1 cellular context compared by ENCODE assay signal in genomic region chr11:9574806-9575530, GRCh38.
TF ChIP-seq lines count a peak whose summit lies in the region.

No MANE protein-coding gene starts in this region.

TF ChIP-seq in HepG2, 621 proteins besides CTCF, POLR2A, EP300 and RAD21 (continued from another document and continues in another):
- TF ChIP-seq FOXP4 (CRISPR knock-in tag; IDR thresholded peaks at IDR 0.05) (peak; percentile 59), ZNF317 (CRISPR knock-in tag; IDR thresholded peaks at IDR 0.05) (0 out of 2 replicates have a peak, but pooled peaks have one; percentile 35), ZBTB20 (CRISPR knock-in tag; IDR thresholded peaks at IDR 0.05; ENCODE audit: borderline replicate concordance, low read depth) (0 out of 2 replicates have a peak, but pooled peaks have one; percentile 9), KDM1A (CRISPR knock-in tag; IDR thresholded peaks at IDR 0.05) (no peak), ZFYVE20 (CRISPR knock-in tag; IDR thresholded peaks at IDR 0.05; ENCODE audit: borderline replicate concordance, low read depth) (no peak), HBP1 (CRISPR knock-in tag; IDR thresholded peaks at IDR 0.05; ENCODE audit: low read depth) (peak; percentile 52; the same call in 1 of the 2 replicates), ZNF337 (CRISPR knock-in tag; IDR thresholded peaks at IDR 0.05; ENCODE audit: borderline replicate concordance, low read depth) (no peak), ZNF431 (CRISPR knock-in tag; IDR thresholded peaks at IDR 0.05; ENCODE audit: borderline replicate concordance, low read depth) (0 out of 2 replicates have a peak, but pooled peaks have one; percentile 46), BORCS8-MEF2B (CRISPR knock-in tag; IDR thresholded peaks at IDR 0.05) (peak; percentile 34; the same call in 1 of the 2 replicates), DR1 (CRISPR knock-in tag; IDR thresholded peaks at IDR 0.05) (peak; percentile 47; the same call in 1 of the 2 replicates), SETDB1 (CRISPR knock-in tag; IDR thresholded peaks at IDR 0.05; ENCODE audit: borderline replicate concordance) (no peak), RCOR2 (CRISPR knock-in tag; IDR thresholded peaks at IDR 0.05) (no peak), ZNF367 (CRISPR knock-in tag; IDR thresholded peaks at IDR 0.05; ENCODE audit: borderline replicate concordance) (0 out of 2 replicates have a peak, but pooled peaks have one; percentile 25), ZBTB2 (CRISPR knock-in tag; IDR thresholded peaks at IDR 0.05; ENCODE audit: low read depth) (no peak), MAF1 (CRISPR knock-in tag; IDR thresholded peaks at IDR 0.05; ENCODE audit: borderline replicate concordance) (no peak), ZNF263 (CRISPR knock-in tag; IDR thresholded peaks at IDR 0.05) (peak; percentile 44; the same call in 1 of the 2 replicates), ETV5 (CRISPR knock-in tag; IDR thresholded peaks at IDR 0.05; ENCODE audit: borderline replicate concordance) (0 out of 2 replicates have a peak, but pooled peaks have one; percentile 13), THAP11 (CRISPR knock-in tag; IDR thresholded peaks at IDR 0.05) (0 out of 2 replicates have a peak, but pooled peaks have one; percentile 25), SP5 (CRISPR knock-in tag; IDR thresholded peaks at IDR 0.05; ENCODE audit: borderline replicate concordance, low read depth) (peak; percentile 64; the same call in 1 of the 2 replicates), ZNF703 (CRISPR knock-in tag; IDR thresholded peaks at IDR 0.05; ENCODE audit: borderline replicate concordance) (0 out of 2 replicates have a peak, but pooled peaks have one; percentile 38), SMARCC2 (IDR thresholded peaks at IDR 0.05) (no peak), REPIN1 (CRISPR knock-in tag; IDR thresholded peaks at IDR 0.05; ENCODE audit: borderline replicate concordance, low read depth) (0 out of 2 replicates have a peak, but pooled peaks have one; percentile 18), XRCC5 (optimal IDR thresholded peaks at IDR 0.05; ENCODE audit: low read length) (peak; percentile 33), ZNF281 (CRISPR knock-in tag; IDR thresholded peaks at IDR 0.05; ENCODE audit: borderline replicate concordance) (peak; percentile 90), HMG20B (CRISPR knock-in tag; conservative IDR thresholded peaks at IDR 0.05) (no peak), MIXL1 (CRISPR knock-in tag; IDR thresholded peaks at IDR 0.05) (0 out of 2 replicates have a peak, but pooled peaks have one; percentile 9), FOXP1 (IDR thresholded peaks at IDR 0.05) (no peak), FOXP1 (CRISPR knock-in tag; IDR thresholded peaks at IDR 0.05) (0 out of 2 replicates have a peak, but pooled peaks have one; percentile 22), ZNF598 (CRISPR knock-in tag; IDR thresholded peaks at IDR 0.05; ENCODE audit: borderline replicate concordance) (peak; percentile 28; the same call in 1 of the 2 replicates), NAIF1 (CRISPR knock-in tag; IDR thresholded peaks at IDR 0.05; ENCODE audit: borderline replicate concordance) (peak; percentile 64; the same call in 1 of the 2 replicates), ZSCAN30 (CRISPR knock-in tag; IDR thresholded peaks at IDR 0.05) (peak; percentile 86; the same call in 1 of the 2 replicates), FOXA3 (CRISPR knock-in tag; IDR thresholded peaks at IDR 0.05) (peak; percentile 45; the same call in 1 of the 2 replicates), AGO1 (IDR thresholded peaks at IDR 0.05; ENCODE audit: low read depth, low read length, poor library complexity, severe bottlenecking) (peak; percentile 89)
- TF ChIP-seq, protein P1, sequence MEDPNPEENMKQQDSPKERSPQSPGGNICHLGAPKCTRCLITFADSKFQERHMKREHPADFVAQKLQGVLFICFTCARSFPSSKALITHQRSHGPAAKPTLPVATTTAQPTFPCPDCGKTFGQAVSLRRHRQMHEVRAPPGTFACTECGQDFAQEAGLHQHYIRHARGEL (CRISPR knock-in tag; IDR thresholded peaks at IDR 0.05): no peak
- TF ChIP-seq, protein P2, sequence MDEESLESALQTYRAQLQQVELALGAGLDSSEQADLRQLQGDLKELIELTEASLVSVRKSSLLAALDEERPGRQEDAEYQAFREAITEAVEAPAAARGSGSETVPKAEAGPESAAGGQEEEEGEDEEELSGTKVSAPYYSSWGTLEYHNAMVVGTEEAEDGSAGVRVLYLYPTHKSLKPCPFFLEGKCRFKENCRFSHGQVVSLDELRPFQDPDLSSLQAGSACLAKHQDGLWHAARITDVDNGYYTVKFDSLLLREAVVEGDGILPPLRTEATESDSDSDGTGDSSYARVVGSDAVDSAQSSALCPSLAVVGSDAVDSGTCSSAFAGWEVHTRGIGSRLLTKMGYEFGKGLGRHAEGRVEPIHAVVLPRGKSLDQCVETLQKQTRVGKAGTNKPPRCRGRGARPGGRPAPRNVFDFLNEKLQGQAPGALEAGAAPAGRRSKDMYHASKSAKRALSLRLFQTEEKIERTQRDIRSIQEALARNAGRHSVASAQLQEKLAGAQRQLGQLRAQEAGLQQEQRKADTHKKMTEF (CRISPR knock-in tag; IDR thresholded peaks at IDR 0.05): 0 out of 2 replicates have a peak, but pooled peaks have one; percentile 23
- TF ChIP-seq, protein P3, sequence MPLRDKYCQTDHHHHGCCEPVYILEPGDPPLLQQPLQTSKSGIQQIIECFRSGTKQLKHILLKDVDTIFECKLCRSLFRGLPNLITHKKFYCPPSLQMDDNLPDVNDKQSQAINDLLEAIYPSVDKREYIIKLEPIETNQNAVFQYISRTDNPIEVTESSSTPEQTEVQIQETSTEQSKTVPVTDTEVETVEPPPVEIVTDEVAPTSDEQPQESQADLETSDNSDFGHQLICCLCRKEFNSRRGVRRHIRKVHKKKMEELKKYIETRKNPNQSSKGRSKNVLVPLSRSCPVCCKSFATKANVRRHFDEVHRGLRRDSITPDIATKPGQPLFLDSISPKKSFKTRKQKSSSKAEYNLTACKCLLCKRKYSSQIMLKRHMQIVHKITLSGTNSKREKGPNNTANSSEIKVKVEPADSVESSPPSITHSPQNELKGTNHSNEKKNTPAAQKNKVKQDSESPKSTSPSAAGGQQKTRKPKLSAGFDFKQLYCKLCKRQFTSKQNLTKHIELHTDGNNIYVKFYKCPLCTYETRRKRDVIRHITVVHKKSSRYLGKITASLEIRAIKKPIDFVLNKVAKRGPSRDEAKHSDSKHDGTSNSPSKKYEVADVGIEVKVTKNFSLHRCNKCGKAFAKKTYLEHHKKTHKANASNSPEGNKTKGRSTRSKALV (CRISPR knock-in tag; IDR thresholded peaks at IDR 0.05): no peak
- TF ChIP-seq, protein P4, sequence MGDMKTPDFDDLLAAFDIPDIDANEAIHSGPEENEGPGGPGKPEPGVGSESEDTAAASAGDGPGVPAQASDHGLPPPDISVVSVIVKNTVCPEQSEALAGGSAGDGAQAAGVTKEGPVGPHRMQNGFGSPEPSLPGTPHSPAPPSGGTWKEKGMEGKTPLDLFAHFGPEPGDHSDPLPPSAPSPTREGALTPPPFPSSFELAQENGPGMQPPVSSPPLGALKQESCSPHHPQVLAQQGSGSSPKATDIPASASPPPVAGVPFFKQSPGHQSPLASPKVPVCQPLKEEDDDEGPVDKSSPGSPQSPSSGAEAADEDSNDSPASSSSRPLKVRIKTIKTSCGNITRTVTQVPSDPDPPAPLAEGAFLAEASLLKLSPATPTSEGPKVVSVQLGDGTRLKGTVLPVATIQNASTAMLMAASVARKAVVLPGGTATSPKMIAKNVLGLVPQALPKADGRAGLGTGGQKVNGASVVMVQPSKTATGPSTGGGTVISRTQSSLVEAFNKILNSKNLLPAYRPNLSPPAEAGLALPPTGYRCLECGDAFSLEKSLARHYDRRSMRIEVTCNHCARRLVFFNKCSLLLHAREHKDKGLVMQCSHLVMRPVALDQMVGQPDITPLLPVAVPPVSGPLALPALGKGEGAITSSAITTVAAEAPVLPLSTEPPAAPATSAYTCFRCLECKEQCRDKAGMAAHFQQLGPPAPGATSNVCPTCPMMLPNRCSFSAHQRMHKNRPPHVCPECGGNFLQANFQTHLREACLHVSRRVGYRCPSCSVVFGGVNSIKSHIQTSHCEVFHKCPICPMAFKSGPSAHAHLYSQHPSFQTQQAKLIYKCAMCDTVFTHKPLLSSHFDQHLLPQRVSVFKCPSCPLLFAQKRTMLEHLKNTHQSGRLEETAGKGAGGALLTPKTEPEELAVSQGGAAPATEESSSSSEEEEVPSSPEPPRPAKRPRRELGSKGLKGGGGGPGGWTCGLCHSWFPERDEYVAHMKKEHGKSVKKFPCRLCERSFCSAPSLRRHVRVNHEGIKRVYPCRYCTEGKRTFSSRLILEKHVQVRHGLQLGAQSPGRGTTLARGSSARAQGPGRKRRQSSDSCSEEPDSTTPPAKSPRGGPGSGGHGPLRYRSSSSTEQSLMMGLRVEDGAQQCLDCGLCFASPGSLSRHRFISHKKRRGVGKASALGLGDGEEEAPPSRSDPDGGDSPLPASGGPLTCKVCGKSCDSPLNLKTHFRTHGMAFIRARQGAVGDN (CRISPR knock-in tag; IDR thresholded peaks at IDR 0.05): peak; percentile 71
- TF ChIP-seq, protein P5, sequence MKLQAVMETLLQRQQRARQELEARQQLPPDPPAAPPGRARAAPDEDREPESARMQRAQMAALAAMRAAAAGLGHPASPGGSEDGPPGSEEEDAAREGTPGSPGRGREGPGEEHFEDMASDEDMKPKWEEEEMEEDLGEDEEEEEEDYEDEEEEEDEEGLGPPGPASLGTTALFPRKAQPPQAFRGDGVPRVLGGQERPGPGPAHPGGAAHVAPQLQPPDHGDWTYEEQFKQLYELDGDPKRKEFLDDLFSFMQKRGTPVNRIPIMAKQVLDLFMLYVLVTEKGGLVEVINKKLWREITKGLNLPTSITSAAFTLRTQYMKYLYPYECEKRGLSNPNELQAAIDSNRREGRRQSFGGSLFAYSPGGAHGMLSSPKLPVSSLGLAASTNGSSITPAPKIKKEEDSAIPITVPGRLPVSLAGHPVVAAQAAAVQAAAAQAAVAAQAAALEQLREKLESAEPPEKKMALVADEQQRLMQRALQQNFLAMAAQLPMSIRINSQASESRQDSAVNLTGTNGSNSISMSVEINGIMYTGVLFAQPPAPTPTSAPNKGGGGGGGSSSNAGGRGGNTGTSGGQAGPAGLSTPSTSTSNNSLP (IDR thresholded peaks at IDR 0.05; ENCODE audit: low read depth, low read length): peak; percentile 21; the same call in 1 of the 2 replicates
- TF ChIP-seq, protein P6, sequence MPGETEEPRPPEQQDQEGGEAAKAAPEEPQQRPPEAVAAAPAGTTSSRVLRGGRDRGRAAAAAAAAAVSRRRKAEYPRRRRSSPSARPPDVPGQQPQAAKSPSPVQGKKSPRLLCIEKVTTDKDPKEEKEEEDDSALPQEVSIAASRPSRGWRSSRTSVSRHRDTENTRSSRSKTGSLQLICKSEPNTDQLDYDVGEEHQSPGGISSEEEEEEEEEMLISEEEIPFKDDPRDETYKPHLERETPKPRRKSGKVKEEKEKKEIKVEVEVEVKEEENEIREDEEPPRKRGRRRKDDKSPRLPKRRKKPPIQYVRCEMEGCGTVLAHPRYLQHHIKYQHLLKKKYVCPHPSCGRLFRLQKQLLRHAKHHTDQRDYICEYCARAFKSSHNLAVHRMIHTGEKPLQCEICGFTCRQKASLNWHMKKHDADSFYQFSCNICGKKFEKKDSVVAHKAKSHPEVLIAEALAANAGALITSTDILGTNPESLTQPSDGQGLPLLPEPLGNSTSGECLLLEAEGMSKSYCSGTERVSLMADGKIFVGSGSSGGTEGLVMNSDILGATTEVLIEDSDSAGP (CRISPR knock-in tag; IDR thresholded peaks at IDR 0.05; ENCODE audit: borderline replicate concordance): peak; percentile 48; the same call in 1 of the 2 replicates
